In genomic region chr3:139533781-139534443, GRCh38 we compare ENCODE assay signal across 8 cellular contexts. TPM values are rescaled to one million over a fixed set of nuclear protein-coding genes. Genes with fewer than 3 reads are reported as not detected.
DNase-seq lines count a peak whose midpoint lies in the region; ATAC-seq and TF ChIP-seq lines count a peak whose summit lies in the region.

No MANE protein-coding gene starts in this region.

- H3K36me3 ChIP-seq in Loucy (ENCODE audit: insufficient read depth, low read length), result no peaks in the 10 kb centered on the region
- no peaks in the 10 kb centered on the region for H3K36me3 ChIP-seq in brain microvascular endothelial cell (replicated peaks)
- no peaks in the 10 kb centered on the region for H3K36me3 ChIP-seq in lower lobe of right lung
- H3K36me3 ChIP-seq in MM.1S (replicated peaks; ENCODE audit: insufficient read depth, low read length), result no peaks in the 10 kb centered on the region

- H3K9me2 ChIP-seq in Loucy (replicated peaks; ENCODE audit: low read depth, low read length) (no peaks in the 10 kb centered on the region), MM.1S (replicated peaks; ENCODE audit: insufficient read depth, low read length) (no peaks in the 10 kb centered on the region)

- H3K9ac ChIP-seq in Loucy (ENCODE audit: low read depth, low read length, poor library complexity, severe bottlenecking) (no peak overlapping the region), MM.1S (ENCODE audit: low read length) (no peak overlapping the region)

- H3K4me1 ChIP-seq in Loucy (ENCODE audit: insufficient read depth, low read length, poor library complexity, severe bottlenecking) (peaks cover 9% of the 10 kb centered on the region), lower lobe of right lung (peaks cover 34% of the 10 kb centered on the region), MM.1S (ENCODE audit: low read length) (no peaks in the 10 kb centered on the region)

- no peaks in the 10 kb centered on the region for H3K27me3 ChIP-seq in Loucy (ENCODE audit: insufficient read depth, low read length, poor library complexity, severe bottlenecking)
- no peaks in the 10 kb centered on the region for H3K27me3 ChIP-seq in brain microvascular endothelial cell (replicated peaks)
- no peaks in the 10 kb centered on the region for H3K27me3 ChIP-seq in lower lobe of right lung (ENCODE audit: low read depth)
- no peaks in the 10 kb centered on the region for H3K27me3 ChIP-seq in MM.1S (replicated peaks; ENCODE audit: insufficient read depth, low read length)

- peak overlapping the region; percentile 97 for H3K27ac ChIP-seq in brain microvascular endothelial cell
- H3K27ac ChIP-seq in lower lobe of right lung, result peak overlapping the region; percentile 56
- no peak overlapping the region for H3K27ac ChIP-seq in MM.1S (ENCODE audit: low read length)

- intact Hi-C loops in lower lobe of right lung (cut with DNase I), result no loop called here

- H3K4me3 ChIP-seq in Loucy (ENCODE audit: low read length, poor library complexity, severe bottlenecking), result no peak overlapping the region
- peak overlapping the region; percentile 12 for H3K4me3 ChIP-seq in brain microvascular endothelial cell (ENCODE audit: low read depth, low read length)
- no peak overlapping the region for H3K4me3 ChIP-seq in lower lobe of right lung
- no peak overlapping the region for H3K4me3 ChIP-seq in MM.1S (ENCODE audit: low read length)

- H3K79me2 ChIP-seq in Loucy (ENCODE audit: insufficient read depth, low read length) (no peaks in the 10 kb centered on the region), MM.1S (ENCODE audit: low read length) (no peaks in the 10 kb centered on the region)

- peak; percentile 92 for DNase-seq in brain microvascular endothelial cell
- no peak for DNase-seq in lower lobe of right lung
- DNase-seq in NCI-H128 (lab: John Stamatoyannopoulos, UW; ENCODE audit: unreplicated experiment), result no peak
- DNase-seq in MM.1S, result no peak

- no peak overlapping the region for H2AFZ ChIP-seq in Loucy (ENCODE audit: low read length)
- no peak overlapping the region for H2AFZ ChIP-seq in MM.1S (ENCODE audit: low read length)

- no peaks in the 10 kb centered on the region for H3K9me3 ChIP-seq in Loucy (ENCODE audit: insufficient read depth, low read depth, low read length)
- H3K9me3 ChIP-seq in lower lobe of right lung, result no peaks in the 10 kb centered on the region
- no peaks in the 10 kb centered on the region for H3K9me3 ChIP-seq in MM.1S (replicated peaks; ENCODE audit: insufficient read depth, low read length)

- TF ChIP-seq CTCF in Loucy (conservative IDR thresholded peaks at IDR 0.05; ENCODE audit: low read length), result no peak
- TF ChIP-seq CTCF in brain microvascular endothelial cell (IDR thresholded peaks at IDR 0.05; ENCODE audit: low read depth, low read length, missing control alignments), result no peak
- TF ChIP-seq CTCF in lower lobe of right lung (IDR thresholded peaks at IDR 0.05), result no peak
- TF ChIP-seq CTCF in MM.1S (IDR thresholded peaks at IDR 0.05; ENCODE audit: low read length), result no peak

- peak; percentile 37 for ATAC-seq in GM19438 (IDR thresholded peaks at IDR 0.05; ENCODE audit: low read depth, unreplicated experiment)
- ATAC-seq in lower lobe of right lung, result no peak
- no peak for ATAC-seq in GM21528 (IDR thresholded peaks at IDR 0.05; ENCODE audit: low FRiP score, unreplicated experiment)
- no peak for ATAC-seq in HG03196 (IDR thresholded peaks at IDR 0.05; ENCODE audit: unreplicated experiment)

- no peaks in the 10 kb centered on the region for H4K20me1 ChIP-seq in Loucy (ENCODE audit: insufficient read depth, low read length, poor library complexity, severe bottlenecking)
- H4K20me1 ChIP-seq in MM.1S (ENCODE audit: insufficient read depth, low read length), result no peaks in the 10 kb centered on the region

- in situ Hi-C loops in brain microvascular endothelial cell (cut with HindIII; ENCODE audit: low pct_ligation_motif_present, low sequenced_read_pairs), result no loop called here

- H3K4me2 ChIP-seq in Loucy (ENCODE audit: low read depth, low read length, poor library complexity, severe bottlenecking) (peak overlapping the region; percentile 18), MM.1S (ENCODE audit: low read depth, low read length) (no peak overlapping the region)

- no peaks in the 10 kb centered on the region for H3F3A ChIP-seq in Loucy (ENCODE audit: low read depth)
- no peaks in the 10 kb centered on the region for H3F3A ChIP-seq in MM.1S (ENCODE audit: insufficient read depth, low read length)

RNA-seq across cellular contexts. Expression of gene RBP1, which starts 5.6 kb away (rescaled TPM):
- total RNA-seq in lower lobe of right lung, result 15.7 TPM

RNA-seq across cellular contexts. Expression of gene RBP2, which starts 57.6 kb away (rescaled TPM):
- total RNA-seq in lower lobe of right lung, result 3.1 TPM
